17 cellular contexts compared by ENCODE assay signal in the genomic region with DNA sequence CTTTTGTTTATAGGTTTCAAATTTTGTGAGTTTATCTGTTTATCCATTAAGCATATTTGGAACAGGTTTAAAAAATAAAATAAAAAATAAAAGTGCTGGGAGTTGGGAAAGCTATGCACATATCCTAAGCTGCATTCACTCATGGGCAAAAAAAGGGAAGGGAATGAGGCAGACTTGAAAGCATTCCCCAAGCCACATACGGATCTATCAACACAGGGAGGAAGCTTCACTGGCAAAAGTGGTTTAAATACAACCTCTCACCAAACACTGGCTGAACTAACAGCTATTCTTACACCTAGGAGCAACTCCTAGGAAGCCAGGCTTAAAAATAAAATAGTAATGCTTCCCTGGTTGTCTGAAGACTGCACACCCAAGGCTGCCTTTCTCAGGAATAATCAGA.
"Had no signal": no experiment of that assay in that cellular context is flagged by ENCODE, and none has a peak within 500 bp of the region (broad histone marks: within the 10 kb centered on the region; RNA-seq: fewer than 3 reads in every experiment).

No MANE protein-coding gene starts in this region.

- H3K4me3 ChIP-seq: colonic mucosa, gastroesophageal sphincter, psoas muscle, right lobe of liver, thoracic aorta had no signal

- H3K27ac ChIP-seq: colonic mucosa, psoas muscle, right lobe of liver, thoracic aorta had no signal

- H3K27me3 Mint-ChIP-seq: activated naive CD8-positive, alpha-beta T cell treated with anti-CD3 and anti-CD28 coated beads, Interleukin-2, amount 50 U/mL, for 24 hours; activated T-helper 17 cell treated with anti-CD3 and anti-CD28 coated beads, Interleukin-2, amount 50 U/mL, for 72 hours; memory B cell had no signal

- H3K9me3 Mint-ChIP-seq: activated naive CD8-positive, alpha-beta T cell treated with anti-CD3 and anti-CD28 coated beads, Interleukin-2, amount 50 U/mL, for 24 hours; activated T-helper 17 cell treated with anti-CD3 and anti-CD28 coated beads, Interleukin-2, amount 50 U/mL, for 72 hours had no signal

- H3K9me3 ChIP-seq: colonic mucosa, gastroesophageal sphincter, psoas muscle, right lobe of liver, thoracic aorta had no signal

- H3K36me3 ChIP-seq: colonic mucosa had no signal

- H3K4me3 Mint-ChIP-seq: activated naive CD8-positive, alpha-beta T cell treated with anti-CD3 and anti-CD28 coated beads, Interleukin-2, amount 50 U/mL, for 24 hours; activated T-helper 17 cell treated with anti-CD3 and anti-CD28 coated beads, Interleukin-2, amount 50 U/mL, for 72 hours; memory B cell; nephron had no signal

- H3K27me3 ChIP-seq: colonic mucosa, gastroesophageal sphincter, right lobe of liver had no signal

- H3K4me1 ChIP-seq: colonic mucosa, right lobe of liver had no signal

- ATAC-seq: activated CD4-positive, CD25-positive, alpha-beta regulatory T cell treated with anti-CD3 and anti-CD28 coated beads, Interleukin-2, amount 50 U/mL, for 24 hours; activated naive CD8-positive, alpha-beta T cell treated with anti-CD3 and anti-CD28 coated beads, Interleukin-2, amount 50 U/mL, for 24 hours; activated T-helper 17 cell treated with anti-CD3 and anti-CD28 coated beads, Interleukin-2, amount 50 U/mL, for 72 hours; gastroesophageal sphincter; left lobe of liver had no signal

- H3K27ac Mint-ChIP-seq: activated naive CD8-positive, alpha-beta T cell treated with anti-CD3 and anti-CD28 coated beads, Interleukin-2, amount 50 U/mL, for 24 hours; nephron had no signal

- H3K4me1 Mint-ChIP-seq: nephron had no signal

- DNase-seq: activated naive CD4-positive, alpha-beta T cell treated with Interleukin-2 at 50 U/mL for 16 hours; activated naive CD8-positive, alpha-beta T cell treated with anti-CD3 and anti-CD28 coated beads, Interleukin-2, amount 50 U/mL, for 24 hours; aorta; caudate nucleus; colonic mucosa; islet precursor cell; psoas muscle; right lobe of liver; stimulated activated CD4-positive, alpha-beta T cell treated with anti-CD3 and anti-CD28 coated beads, Interleukin-1b, Interleukin-23, amount 100 ng/mL, for 48 hours; SW 1271 had no signal
